ENCODE assay signal across 32 cellular contexts in the genomic region with DNA sequence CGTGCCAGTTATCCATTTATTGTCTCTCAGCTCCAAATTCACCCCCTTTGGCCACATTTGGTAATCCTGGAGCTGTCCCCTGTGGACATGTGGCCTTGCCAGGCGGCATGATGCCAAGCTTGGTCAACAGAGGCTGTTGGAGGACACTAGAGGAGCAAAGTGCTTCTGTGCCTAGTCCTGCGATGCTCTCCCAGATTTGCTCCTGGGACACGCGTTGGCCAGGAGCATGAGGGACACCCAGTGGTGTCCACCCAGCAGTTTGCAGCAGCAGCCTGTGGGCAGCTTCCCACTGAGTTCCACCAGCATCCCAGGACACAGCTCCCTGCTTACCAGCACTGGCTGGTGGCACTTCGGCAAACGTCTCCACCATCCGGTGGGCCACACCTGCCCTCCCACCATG. TPM values are rescaled to one million over a fixed set of nuclear protein-coding genes. Genes with fewer than 3 reads are reported as not detected.
"Had no signal": no experiment of that assay in that cellular context is flagged by ENCODE, and none has a peak within 500 bp of the region (broad histone marks: within the 10 kb centered on the region; RNA-seq: fewer than 3 reads in every experiment).

No MANE protein-coding gene starts in this region.

- H3K36me3 ChIP-seq: WERI-Rb-1 had no signal

- H3K4me3 Mint-ChIP-seq: activated CD4-positive, alpha-beta memory T cell treated with anti-CD3 and anti-CD28 coated beads, Interleukin-2, amount 10 ng/mL, durations not matched to agents 7 days and 5 days; activated naive CD4-positive, alpha-beta T cell treated with anti-CD3 and anti-CD28 coated beads, Interleukin-2, amount 50 U/mL, for 24 hours; activated T-cell treated with anti-CD3 and anti-CD28 coated beads, Interleukin-2, amount 50 U/mL, for 24 hours; brain had no signal

- DNase-seq: activated CD4-positive, alpha-beta memory T cell treated with anti-CD3 and anti-CD28 coated beads, Interleukin-2, amount 10 ng/mL, durations not matched to agents 7 days and 5 days; activated CD4-positive, alpha-beta T cell treated with anti-CD3 and anti-CD28 coated beads for 1 hour; activated CD4-positive, alpha-beta T cell treated with anti-CD3 and anti-CD28 coated beads for 48 hours; activated CD4-positive, CD25-positive, alpha-beta regulatory T cell; activated gamma-delta T cell; activated naive CD4-positive, alpha-beta T cell treated with Interleukin-2 at 50 U/mL for 16 hours; activated T-cell treated with anti-CD3 and anti-CD28 coated beads, Interleukin-2, amount 50 U/mL, for 24 hours; anterior cingulate cortex; central memory CD4-positive, alpha-beta T cell; MM.1S; MV-4-11; NCI-H1092; NCI-H1436 treated with DMSO at 0.1 percent for 48 hours; NCI-H1694 treated with DMSO at 0.1 percent for 48 hours; NCI-H2029; NCI-H345; NCI-H524 treated with DMSO at 0.1 percent for 48 hours; PC-9; SIG-M5; SW 1271; T-helper 1 cell; T-helper 2 cell; T-helper 9 cell; WERI-Rb-1 had no signal

- H3K9me3 Mint-ChIP-seq: activated CD4-positive, alpha-beta memory T cell treated with anti-CD3 and anti-CD28 coated beads, Interleukin-2, amount 10 ng/mL, durations not matched to agents 7 days and 5 days; activated naive CD4-positive, alpha-beta T cell treated with anti-CD3 and anti-CD28 coated beads, Interleukin-2, amount 50 U/mL, for 24 hours; activated T-cell treated with anti-CD3 and anti-CD28 coated beads, Interleukin-2, amount 50 U/mL, for 24 hours; activated T-helper 2 cell treated with anti-CD3 and anti-CD28 coated beads, Interferon-gamma antibody, Interleukin-2, Interleukin-4, amounts not matched to agents 10 μg/mL and 5 μg/mL and 100 μg/mL, durations not matched to agents 14 hours and 24 hours and 36 hours had no signal

- H3K4me3 ChIP-seq: PC-9 had no signal

- FAIRE-seq: RCC 7860 had no signal

- H3K27ac Mint-ChIP-seq: activated CD4-positive, alpha-beta memory T cell treated with anti-CD3 and anti-CD28 coated beads, Interleukin-2, amount 10 ng/mL, durations not matched to agents 7 days and 5 days; activated naive CD4-positive, alpha-beta T cell treated with anti-CD3 and anti-CD28 coated beads, Interleukin-2, amount 50 U/mL, for 24 hours; activated T-cell treated with anti-CD3 and anti-CD28 coated beads, Interleukin-2, amount 50 U/mL, for 24 hours; activated T-helper 2 cell treated with anti-CD3 and anti-CD28 coated beads, Interferon-gamma antibody, Interleukin-2, Interleukin-4, amounts not matched to agents 10 μg/mL and 5 μg/mL and 100 μg/mL, durations not matched to agents 14 hours and 24 hours and 36 hours; brain had no signal

- H3K27ac ChIP-seq: KMS-11, PC-9, RWPE1, WERI-Rb-1 had no signal

- H3K4me2 ChIP-seq: KMS-11, PC-9 had no signal

- H3K9ac ChIP-seq: KMS-11 had no signal

- H2AFZ ChIP-seq: PC-9 had no signal

- H3K36me3 Mint-ChIP-seq: activated naive CD4-positive, alpha-beta T cell treated with anti-CD3 and anti-CD28 coated beads, Interleukin-2, amount 50 U/mL, for 24 hours; brain had no signal

RNA-seq across cellular contexts. Expression of gene STEAP1B, which starts 55.5 kb away (rescaled TPM):
- total RNA-seq: LHCN-M2, Right ventricle myocardium inferior had no signal
